19 cellular contexts compared by ENCODE assay signal in genomic region chr10:73079779-73080178, GRCh38. TPM values are rescaled to one million over a fixed set of nuclear protein-coding genes. Genes with fewer than 3 reads are reported as not detected.
DNase-seq lines count a peak whose midpoint lies in the region; ATAC-seq and TF ChIP-seq lines count a peak whose summit lies in the region.
"Had no signal": no experiment of that assay in that cellular context is flagged by ENCODE, and none has a peak within 500 bp of the region (broad histone marks: within the 10 kb centered on the region; RNA-seq: fewer than 3 reads in every experiment).

No MANE protein-coding gene starts in this region.

- no peak overlapping the region for H3K27ac ChIP-seq in PC-3 (ENCODE audit: low read length)
- no peak overlapping the region for H3K27ac ChIP-seq in esophagus squamous epithelium
- no peak overlapping the region for H3K27ac ChIP-seq in CD4-positive, alpha-beta memory T cell (ENCODE audit: low read depth, low read length)
- H3K27ac ChIP-seq: HL-60, sigmoid colon had no signal

- H3K36me3 ChIP-seq in PC-3 (ENCODE audit: low read depth, low read length) (peaks cover under 1% of the 10 kb centered on the region; the same call in 1 of the 2 replicates), esophagus squamous epithelium (no peaks in the 10 kb centered on the region)
- no peaks in the 10 kb centered on the region for H3K36me3 ChIP-seq in CD4-positive, alpha-beta memory T cell (ENCODE audit: insufficient read depth, low read length)
- H3K36me3 ChIP-seq: HAP-1, sigmoid colon had no signal

- no peak overlapping the region for H3K27ac Mint-ChIP-seq in CD4-positive, alpha-beta memory T cell
- H3K27ac Mint-ChIP-seq: activated CD4-positive, alpha-beta T cell treated with anti-CD3 and anti-CD28 coated beads, Interleukin-2, amount 10 ng/mL, durations not matched to agents 7 days and 5 days; B cell; stimulated activated naive CD8-positive, alpha-beta T cell treated with anti-CD3 and anti-CD28 coated beads, Interleukin-15, Interleukin-2, amounts not matched to agents 100 ng/mL and 50 ng/mL, for 24 hours; T-helper 17 cell had no signal

- ATAC-seq in GM18520 (IDR thresholded peaks at IDR 0.05; ENCODE audit: unreplicated experiment) (peak; percentile 47), HG03066 (IDR thresholded peaks at IDR 0.05; ENCODE audit: low read depth, unreplicated experiment) (peak; percentile 80), PC-3 (no peak), omental fat pad (ENCODE audit: low FRiP score) (no peak)
- ATAC-seq: T-helper 17 cell had no signal

- no peak overlapping the region for H3K9ac ChIP-seq in PC-3 (ENCODE audit: low read length)

- no peak overlapping the region for H3K4me3 Mint-ChIP-seq in CD4-positive, alpha-beta memory T cell
- H3K4me3 Mint-ChIP-seq: activated CD4-positive, alpha-beta T cell treated with anti-CD3 and anti-CD28 coated beads, Interleukin-2, amount 10 ng/mL, durations not matched to agents 7 days and 5 days; B cell; stimulated activated naive CD8-positive, alpha-beta T cell treated with anti-CD3 and anti-CD28 coated beads, Interleukin-15, Interleukin-2, amounts not matched to agents 100 ng/mL and 50 ng/mL, for 24 hours; T-helper 17 cell had no signal

- intact Hi-C loops in PC-3 (cut with micrococcal nuclease): no loop called here
- intact Hi-C loops in esophagus squamous epithelium (cut with DNase I): no loop called here
- intact Hi-C loops in CD4-positive, alpha-beta memory T cell (cut with micrococcal nuclease): no loop called here

- no peak overlapping the region for H3K4me2 ChIP-seq in PC-3 (ENCODE audit: low read length)

- 92 to 96% methylated on average over 2 of the region's 2 CpGs for WGBS in esophagus squamous epithelium, 2 donors

- CTCF ChIA-PET in PC-3 (lab: Charles Lee): no interaction called here
- CTCF ChIA-PET in CD4-positive, alpha-beta memory T cell (lab: Charles Lee; ENCODE audit: partially characterized antibody): interaction anchor here (0.6 to 3.7 kb wide), 5 partner anchors 11 to 79 kb away, joined by 3 to 15 read pairs (median 3); partner anchors contain the start of gene P4HA1

- H3K4me1 ChIP-seq in PC-3 (ENCODE audit: insufficient read depth, low read length): peaks cover 16% of the 10 kb centered on the region
- peaks cover 0 to 26% (median 11%) of the 10 kb centered on the region in 3 donors for H3K4me1 ChIP-seq in esophagus squamous epithelium
- no peaks in the 10 kb centered on the region for H3K4me1 ChIP-seq in CD4-positive, alpha-beta memory T cell (ENCODE audit: insufficient read depth, low read length)
- H3K4me1 ChIP-seq: HAP-1 had no signal

- H3K9me2 ChIP-seq in PC-3 (replicated peaks; ENCODE audit: low read length): no peaks in the 10 kb centered on the region

- peaks cover 0 to 5% of the 10 kb centered on the region in 2 donors for H3K36me3 Mint-ChIP-seq in CD4-positive, alpha-beta memory T cell

- POLR2A ChIA-PET in PC-3 (lab: Charles Lee; ENCODE audit: unreplicated experiment): interaction anchor here (0.6 kb wide), 2 partner anchors 15 to 17 kb away, joined by 3 read pairs; partner anchors contain the start of gene P4HA1
- POLR2A ChIA-PET in CD4-positive, alpha-beta memory T cell (lab: Charles Lee; ENCODE audit: partially characterized antibody): no interaction called here

- H3K27me3 ChIP-seq in PC-3 (ENCODE audit: low read length) (no peaks in the 10 kb centered on the region), esophagus squamous epithelium (no peaks in the 10 kb centered on the region)
- H3K27me3 ChIP-seq in CD4-positive, alpha-beta memory T cell (ENCODE audit: insufficient read depth, low read length): no peaks in the 10 kb centered on the region
- H3K27me3 ChIP-seq: sigmoid colon had no signal

- H4K20me1 ChIP-seq in PC-3 (ENCODE audit: low read length): peaks cover 3% of the 10 kb centered on the region; the same call in 1 of the 2 replicates

- H2AFZ ChIP-seq in PC-3 (ENCODE audit: low read length): no peak overlapping the region

- no peaks in the 10 kb centered on the region for H3K9me3 ChIP-seq in PC-3 (ENCODE audit: low read length)
- H3K9me3 ChIP-seq in esophagus squamous epithelium: no peaks in the 10 kb centered on the region
- no peaks in the 10 kb centered on the region for H3K9me3 ChIP-seq in CD4-positive, alpha-beta memory T cell (ENCODE audit: control insufficient read depth in 1 of 2, low read length in 2 of 2)
- H3K9me3 ChIP-seq: HAP-1, sigmoid colon had no signal

- no peaks in the 10 kb centered on the region for H3F3A ChIP-seq in PC-3 (ENCODE audit: low read length, unreplicated experiment)

- H3K4me3 ChIP-seq in PC-3 (ENCODE audit: low read length): no peak overlapping the region
- H3K4me3 ChIP-seq in esophagus squamous epithelium: no peak overlapping the region
- no peak overlapping the region for H3K4me3 ChIP-seq in CD4-positive, alpha-beta memory T cell (ENCODE audit: low read length in 2 of 2)
- H3K4me3 ChIP-seq: HAP-1, lung, sigmoid colon had no signal

- no TSS peak for BruUV-seq in PC-3 (replicated peaks; lab: Mats Ljungman, UMichigan)

- no peaks in the 10 kb centered on the region for H3K27me3 Mint-ChIP-seq in CD4-positive, alpha-beta memory T cell
- H3K27me3 Mint-ChIP-seq: activated CD4-positive, alpha-beta T cell treated with anti-CD3 and anti-CD28 coated beads, Interleukin-2, amount 10 ng/mL, durations not matched to agents 7 days and 5 days; B cell; stimulated activated naive CD8-positive, alpha-beta T cell treated with anti-CD3 and anti-CD28 coated beads, Interleukin-15, Interleukin-2, amounts not matched to agents 100 ng/mL and 50 ng/mL, for 24 hours; T-helper 17 cell had no signal

- H3K79me2 ChIP-seq in PC-3 (ENCODE audit: low read length): peaks cover 88% of the 10 kb centered on the region

- no peak for TF ChIP-seq POLR2A in esophagus squamous epithelium (IDR thresholded peaks at IDR 0.05)

- TF ChIP-seq CTCF in GM20000 (IDR thresholded peaks at IDR 0.05; ENCODE audit: extremely low read depth, missing control alignments): no peak
- no peak for TF ChIP-seq CTCF in PC-3 (conservative IDR thresholded peaks at IDR 0.05; ENCODE audit: low read depth, low read length)
- TF ChIP-seq CTCF in esophagus squamous epithelium (IDR thresholded peaks at IDR 0.05): no peak
- no peak for TF ChIP-seq CTCF in omental fat pad (IDR thresholded peaks at IDR 0.05)

- H3K9me3 Mint-ChIP-seq in CD4-positive, alpha-beta memory T cell: no peaks in the 10 kb centered on the region
- H3K9me3 Mint-ChIP-seq: activated CD4-positive, alpha-beta T cell treated with anti-CD3 and anti-CD28 coated beads, Interleukin-2, amount 10 ng/mL, durations not matched to agents 7 days and 5 days; stimulated activated naive CD8-positive, alpha-beta T cell treated with anti-CD3 and anti-CD28 coated beads, Interleukin-15, Interleukin-2, amounts not matched to agents 100 ng/mL and 50 ng/mL, for 24 hours had no signal

- DNase-seq in GM20000 (ENCODE audit: low spot score) (peak; percentile 41), kidney tubule cell (ENCODE audit: low spot score) (peak; percentile 35), PC-3 (no peak), esophagus squamous epithelium (lab: John Stamatoyannopoulos, UW) (no peak), omental fat pad (ENCODE audit: low spot score) (no peak)
- DNase-seq in CD4-positive, alpha-beta memory T cell: no peak
- DNase-seq: activated CD4-positive, alpha-beta T cell treated with anti-CD3 and anti-CD28 coated beads, Interleukin-2, amount 10 ng/mL, durations not matched to agents 7 days and 5 days; DMS79; NCI-H187 treated with DMSO at 0.1 percent for 48 hours; NCI-H774; sigmoid colon; T-helper 17 cell had no signal

- H3K4me1 Mint-ChIP-seq in CD4-positive, alpha-beta memory T cell: peaks cover 10 to 32% (median 14%) of the 10 kb centered on the region in 4 donors

RNA-seq across cellular contexts. Expression of gene P4HA1, which starts 16.9 kb away (rescaled TPM):
- 164 and 181 TPM in 2 replicates for total RNA-seq in PC-3 (2014; rRNA removed)
- 10 to 100 TPM in 3 of 4 donors, 1 to 10 TPM in 1; 5.0 to 13.8 (median 12.3) TPM for total RNA-seq in esophagus squamous epithelium
- total RNA-seq in omental fat pad: 10 to 100 TPM; 22.0 to 41.4 (median 37.8) TPM
- total RNA-seq in CD4-positive, alpha-beta memory T cell: 10 to 100 TPM; 17.8 to 18.6 TPM
- polyA plus RNA-seq in CD4-positive, alpha-beta memory T cell: 10 to 100 TPM; 22.9 to 41.4 TPM

RNA-seq across cellular contexts. Expression of gene NUDT13, which starts 30.5 kb away (rescaled TPM):
- total RNA-seq in PC-3 (2014; rRNA removed): 1.1 and 1.8 TPM in 2 replicates
- total RNA-seq in esophagus squamous epithelium: 1 to 10 TPM in 2 of 4 donors, under 1 TPM in 1, not detected in 1; 0.88 to 1.9 (median 1.3) TPM
- total RNA-seq in omental fat pad: 1 to 10 TPM; 1.6 to 2.4 (median 2.2) TPM
- total RNA-seq in CD4-positive, alpha-beta memory T cell: 1 to 10 TPM; 2.5 to 2.9 TPM
- 1 to 10 TPM; 1.4 to 1.6 TPM for polyA plus RNA-seq in CD4-positive, alpha-beta memory T cell

Comparison
In these comparisons a context has a peak if more than half of its experiments do, and no peak if none do; other contexts are left out.
1. ATAC-seq: peak in GM18520 (single experiment) and HG03066 (single experiment); none in PC-3 (single experiment) and omental fat pad (single experiment).
2. DNase-seq: peak in GM20000 (single experiment) and kidney tubule cell (single experiment); none in PC-3 (single experiment), esophagus squamous epithelium (single experiment), omental fat pad (single experiment) and CD4-positive, alpha-beta memory T cell (0 of 5).